In genomic region chr16:3266873-3267537, GRCh38 we compare ENCODE assay signal across 8 cellular contexts. TPM values are rescaled to one million over a fixed set of nuclear protein-coding genes. Genes with fewer than 3 reads are reported as not detected.
DNase-seq lines count a peak whose midpoint lies in the region; ATAC-seq and TF ChIP-seq lines count a peak whose summit lies in the region.

No MANE protein-coding gene starts in this region.

- H3K79me2 ChIP-seq in parathyroid adenoma, result peaks cover 4% of the 10 kb centered on the region

- DNase-seq in AG04449 (ENCODE audit: low read depth, low spot score) (peak; percentile 31), GM10266 (ENCODE audit: extremely low spot score) (no peak), NCI-H82 treated with DMSO at 0.1 percent for 48 hours (lab: John Stamatoyannopoulos, UW; ENCODE audit: unreplicated experiment) (peak; percentile 8), dorsolateral prefrontal cortex (no peak), middle frontal gyrus (ENCODE audit: extremely low spot score, low spot score) (no peak), activated gamma-delta T cell (lab: John Stamatoyannopoulos, UW) (no peak)

- no peak overlapping the region for H3K4me2 ChIP-seq in parathyroid adenoma (ENCODE audit: low read length)

- H3K27ac ChIP-seq in dorsolateral prefrontal cortex, result no peak overlapping the region
- H3K27ac ChIP-seq in parathyroid adenoma, result no peak overlapping the region

- H3K36me3 ChIP-seq in parathyroid adenoma (ENCODE audit: control insufficient read depth, insufficient read depth, low read length), result no peaks in the 10 kb centered on the region

- H3K4me1 ChIP-seq in parathyroid adenoma, result no peaks in the 10 kb centered on the region

- H3K4me3 ChIP-seq in AG04449 (ENCODE audit: low read depth, low read length) (no peak overlapping the region), dorsolateral prefrontal cortex (no peak overlapping the region), parathyroid adenoma (ENCODE audit: low read depth, low read length) (no peak overlapping the region)

- POLR2A ChIA-PET in AG04449 (lab: Yijun Ruan, JAX), result interaction anchor here (1.5 kb wide), 1 partner anchor 16 kb away, joined by 10 read pairs; the partner anchor contains the start of gene ZNF263

- ATAC-seq in GM18909 (IDR thresholded peaks at IDR 0.05; ENCODE audit: poor library complexity, unreplicated experiment), result no peak

- peak overlapping the region; percentile 55 for H2AFZ ChIP-seq in parathyroid adenoma

- H3K27me3 ChIP-seq in dorsolateral prefrontal cortex, result no peaks in the 10 kb centered on the region
- H3K27me3 ChIP-seq in parathyroid adenoma (ENCODE audit: control insufficient read depth, insufficient read depth, low read length), result no peaks in the 10 kb centered on the region

- peak; percentile 65 for TF ChIP-seq CTCF in AG04449 (IDR thresholded peaks at IDR 0.05; ENCODE audit: insufficient read depth, low read length, missing control alignments)
- TF ChIP-seq CTCF in GM10266 (IDR thresholded peaks at IDR 0.05; ENCODE audit: control insufficient read depth, insufficient read depth, low read depth, missing control alignments), result peak; percentile 34
- TF ChIP-seq CTCF in dorsolateral prefrontal cortex (IDR thresholded peaks at IDR 0.05 in 54 of 56, conservative IDR thresholded peaks at IDR 0.05 in 2 of 56; ENCODE audit: low read depth in 1 of 56, partially characterized antibody in 56 of 56), result peak in 53 of 56 donors; percentile 19 to 69 (median 53)
- peak; percentile 64 for TF ChIP-seq CTCF in parathyroid adenoma (IDR thresholded peaks at IDR 0.05)

- H3K9me3 ChIP-seq in parathyroid adenoma (ENCODE audit: control insufficient read depth, low read length), result no peaks in the 10 kb centered on the region

- intact Hi-C loops in dorsolateral prefrontal cortex (cut with DNase I), result loop anchor here in 1 of 2 donors (10.0 kb wide), 1 partner anchor 348 kb away; the partner anchor contains the start of gene SLX4

- CTCF ChIA-PET in AG04449 (lab: Yijun Ruan, JAX), result interaction anchor here (0.6 to 3.4 kb wide), 20 partner anchors 8 to 253 kb away, joined by 3 to 47 read pairs (median 3); partner anchors contain the start of genes NAA60, ZNF200, ZNF263 and ZNF597

- no peak overlapping the region for H3K9ac ChIP-seq in parathyroid adenoma

RNA-seq across cellular contexts. Expression of gene MEFV, which starts 10.6 kb away (rescaled TPM):
- total RNA-seq in dorsolateral prefrontal cortex, result 1 to 10 TPM in 64 of 120 experiments, under 1 TPM in 56; 0.36 to 3.6 (median 1.1) TPM

RNA-seq across cellular contexts. Expression of gene ZNF263, which starts 16.3 kb away (rescaled TPM):
- 10 to 100 TPM; 20.2 to 37.2 (median 28.3) TPM for total RNA-seq in dorsolateral prefrontal cortex

RNA-seq across cellular contexts. Expression of gene ZNF200, which starts 32.0 kb away (rescaled TPM):
- total RNA-seq in dorsolateral prefrontal cortex, result 10 to 100 TPM in 30 of 120 experiments, 1 to 10 TPM in 90; 3.7 to 13.3 (median 8.7) TPM

RNA-seq across cellular contexts. Expression of gene TIGD7, which starts 38.2 kb away (rescaled TPM):
- total RNA-seq in dorsolateral prefrontal cortex, result 10 to 100 TPM in 94 of 120 experiments, 1 to 10 TPM in 26; 7.4 to 20.6 (median 12.1) TPM

RNA-seq across cellular contexts. Expression of gene ZNF75A, which starts 38.3 kb away (rescaled TPM):
- total RNA-seq in dorsolateral prefrontal cortex, result 10 to 100 TPM; 22.2 to 53.5 (median 37.5) TPM

Comparison
In these comparisons a context has a peak if more than half of its experiments do, and no peak if none do; other contexts are left out.
1. DNase-seq: peak in AG04449 (single experiment) and NCI-H82 treated with DMSO at 0.1 percent for 48 hours (single experiment); none in GM10266 (single experiment), dorsolateral prefrontal cortex (0 of 10), middle frontal gyrus (single experiment) and activated gamma-delta T cell (single experiment).
2. Peak in every context shown above with its lines, with median percentiles within 50 percentile points of each other: CTCF ChIP-seq.